4 cellular contexts compared by ENCODE assay signal in genomic region chr1:17220287-17220686, GRCh38. TPM values are rescaled to one million over a fixed set of nuclear protein-coding genes. Genes with fewer than 3 reads are reported as not detected.
"Had no signal": no experiment of that assay in that cellular context is flagged by ENCODE, and none has a peak within 500 bp of the region (broad histone marks: within the 10 kb centered on the region; RNA-seq: fewer than 3 reads in every experiment).

No MANE protein-coding gene starts in this region.

- DNase-seq: GDM1, GF-D8 had no signal

- H3K4me3 ChIP-seq: GM12878 had no signal

- ATAC-seq: GM12878 had no signal

RNA-seq across cellular contexts. Expression of gene PADI1, which starts 15.4 kb away (rescaled TPM):
- total RNA-seq: G401, GM12878 had no signal

RNA-seq across cellular contexts. Expression of gene PADI3, which starts 28.6 kb away (rescaled TPM):
- total RNA-seq: GM12878 had no signal
